In the genomic region with DNA sequence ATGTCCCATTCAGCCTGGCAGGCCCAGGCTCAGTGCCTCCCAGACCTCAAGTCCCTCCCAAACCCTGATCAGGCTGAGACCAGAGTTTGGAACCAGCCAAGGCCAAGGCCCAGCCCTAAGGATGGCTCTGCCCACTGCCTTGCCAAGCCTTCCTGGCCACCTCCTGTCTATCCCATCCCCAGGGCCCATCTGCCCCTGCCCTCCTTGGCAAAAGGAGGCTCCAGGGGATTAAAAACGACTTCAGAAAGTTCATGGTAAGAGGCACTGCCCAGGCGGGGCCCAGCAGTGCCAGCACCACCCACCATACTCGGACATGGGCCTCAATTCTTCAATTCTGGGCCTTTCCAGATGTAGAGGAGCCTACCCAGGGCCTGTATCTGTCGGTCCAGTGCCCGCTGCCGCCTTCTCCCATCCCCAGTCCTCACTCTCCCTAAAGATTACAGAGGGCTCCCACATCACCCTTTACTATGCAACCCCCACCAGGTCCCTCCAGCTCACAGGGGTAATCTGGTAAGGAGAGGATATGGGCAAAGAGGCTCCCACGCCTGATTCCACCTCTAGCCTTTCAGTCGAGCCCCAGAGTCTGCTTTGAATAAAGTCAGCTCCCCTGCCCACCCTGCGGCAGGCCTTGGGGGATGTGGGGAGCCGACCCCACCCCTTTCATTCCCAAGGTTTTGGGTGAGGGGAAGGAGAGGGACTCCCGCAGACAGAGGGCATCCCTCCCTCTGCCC, we compare ENCODE assay signal across 8 cellular contexts. TPM values are rescaled to one million over a fixed set of nuclear protein-coding genes. Genes with fewer than 3 reads are reported as not detected.
DNase-seq lines count a peak whose midpoint lies in the region; ATAC-seq and TF ChIP-seq lines count a peak whose summit lies in the region.

No MANE protein-coding gene starts in this region.

- H3K4me1 ChIP-seq in upper lobe of right lung, result peaks cover 12% of the 10 kb centered on the region

- CTCF ChIA-PET in activated CD8-positive, alpha-beta T cell treated with anti-CD3 and anti-CD28 coated beads, Interleukin-2, amount 10 ng/mL, durations not matched to agents 7 days and 5 days (lab: Charles Lee), result no interaction called here
- CTCF ChIA-PET in activated CD8-positive, alpha-beta T cell treated with anti-CD3 and anti-CD28 coated beads for 36 hours (lab: Charles Lee), result interaction anchor here (0.7 kb wide), 1 partner anchor 27 kb away, joined by 4 read pairs; no protein-coding TSS in a partner anchor

- H3K4me3 Mint-ChIP-seq in activated CD8-positive, alpha-beta T cell treated with anti-CD3 and anti-CD28 coated beads, Interleukin-2, amount 10 ng/mL, durations not matched to agents 7 days and 5 days, result no peak overlapping the region
- H3K4me3 Mint-ChIP-seq in activated CD8-positive, alpha-beta T cell treated with anti-CD3 and anti-CD28 coated beads for 36 hours, result no peak overlapping the region
- peak overlapping the region; percentile 73 for H3K4me3 Mint-ChIP-seq in memory B cell

- DNase-seq in activated CD8-positive, alpha-beta T cell treated with anti-CD3 and anti-CD28 coated beads, Interleukin-2, amount 10 ng/mL, durations not matched to agents 7 days and 5 days, result no peak
- DNase-seq in activated CD8-positive, alpha-beta T cell treated with anti-CD3 and anti-CD28 coated beads for 36 hours, result no peak
- DNase-seq in dermis blood vessel endothelial cell, result peak; percentile 6
- no peak for DNase-seq in memory B cell (ENCODE audit: low spot score in 2 of 2)
- DNase-seq in upper lobe of right lung, result no peak
- no peak for DNase-seq in NCI-H446 treated with DMSO at 0.1 percent for 48 hours (lab: John Stamatoyannopoulos, UW)
- DNase-seq in putamen (ENCODE audit: low spot score), result no peak

- H3K27me3 Mint-ChIP-seq in activated CD8-positive, alpha-beta T cell treated with anti-CD3 and anti-CD28 coated beads, Interleukin-2, amount 10 ng/mL, durations not matched to agents 7 days and 5 days (ENCODE audit: low read depth), result peaks cover 47% of the 10 kb centered on the region
- H3K27me3 Mint-ChIP-seq in activated CD8-positive, alpha-beta T cell treated with anti-CD3 and anti-CD28 coated beads for 36 hours, result peaks cover 44% of the 10 kb centered on the region
- peaks cover 31% of the 10 kb centered on the region for H3K27me3 Mint-ChIP-seq in memory B cell

- no peaks in the 10 kb centered on the region for H3K36me3 Mint-ChIP-seq in activated CD8-positive, alpha-beta T cell treated with anti-CD3 and anti-CD28 coated beads, Interleukin-2, amount 10 ng/mL, durations not matched to agents 7 days and 5 days (ENCODE audit: low read depth)
- H3K36me3 Mint-ChIP-seq in activated CD8-positive, alpha-beta T cell treated with anti-CD3 and anti-CD28 coated beads for 36 hours (ENCODE audit: low read depth), result no peaks in the 10 kb centered on the region
- H3K36me3 Mint-ChIP-seq in memory B cell, result no peaks in the 10 kb centered on the region

- ATAC-seq in activated CD8-positive, alpha-beta T cell treated with anti-CD3 and anti-CD28 coated beads, Interleukin-2, amount 10 ng/mL, durations not matched to agents 7 days and 5 days, result peak; percentile 25
- no peak for ATAC-seq in activated CD8-positive, alpha-beta T cell treated with anti-CD3 and anti-CD28 coated beads for 36 hours
- no peak for ATAC-seq in memory B cell (ENCODE audit: low read depth)
- peak; percentile 2 for ATAC-seq in upper lobe of right lung
- ATAC-seq in GM18873 (IDR thresholded peaks at IDR 0.05; ENCODE audit: low FRiP score, unreplicated experiment), result no peak

- H3K4me1 Mint-ChIP-seq in activated CD8-positive, alpha-beta T cell treated with anti-CD3 and anti-CD28 coated beads, Interleukin-2, amount 10 ng/mL, durations not matched to agents 7 days and 5 days (ENCODE audit: low read depth), result peaks cover 4% of the 10 kb centered on the region
- H3K4me1 Mint-ChIP-seq in activated CD8-positive, alpha-beta T cell treated with anti-CD3 and anti-CD28 coated beads for 36 hours (ENCODE audit: low read depth), result peaks cover 5% of the 10 kb centered on the region
- H3K4me1 Mint-ChIP-seq in memory B cell, result peaks cover 12% of the 10 kb centered on the region

- H3K27ac ChIP-seq in upper lobe of right lung, result peak overlapping the region; percentile 81

- intact Hi-C loops in activated CD8-positive, alpha-beta T cell treated with anti-CD3 and anti-CD28 coated beads for 36 hours (cut with micrococcal nuclease), result no loop called here
- intact Hi-C loops in upper lobe of right lung (cut with DNase I), result no loop called here

- no peaks in the 10 kb centered on the region for H3K36me3 ChIP-seq in upper lobe of right lung

- H3K4me3 ChIP-seq in upper lobe of right lung, result peak overlapping the region; percentile 85

- no peak overlapping the region for H3K27ac Mint-ChIP-seq in activated CD8-positive, alpha-beta T cell treated with anti-CD3 and anti-CD28 coated beads, Interleukin-2, amount 10 ng/mL, durations not matched to agents 7 days and 5 days
- H3K27ac Mint-ChIP-seq in activated CD8-positive, alpha-beta T cell treated with anti-CD3 and anti-CD28 coated beads for 36 hours, result no peak overlapping the region
- H3K27ac Mint-ChIP-seq in memory B cell, result no peak overlapping the region

- no peaks in the 10 kb centered on the region for H3K27me3 ChIP-seq in upper lobe of right lung

- POLR2A ChIA-PET in activated CD8-positive, alpha-beta T cell treated with anti-CD3 and anti-CD28 coated beads, Interleukin-2, amount 10 ng/mL, durations not matched to agents 7 days and 5 days (lab: Charles Lee), result no interaction called here
- POLR2A ChIA-PET in activated CD8-positive, alpha-beta T cell treated with anti-CD3 and anti-CD28 coated beads for 36 hours (lab: Charles Lee), result no interaction called here

- TF ChIP-seq CTCF in activated CD8-positive, alpha-beta T cell treated with anti-CD3 and anti-CD28 coated beads for 36 hours (IDR thresholded peaks at IDR 0.05), result no peak
- TF ChIP-seq CTCF in upper lobe of right lung (IDR thresholded peaks at IDR 0.05), result no peak

- H3K9me3 ChIP-seq in upper lobe of right lung, result no peaks in the 10 kb centered on the region

- no peaks in the 10 kb centered on the region for H3K9me3 Mint-ChIP-seq in activated CD8-positive, alpha-beta T cell treated with anti-CD3 and anti-CD28 coated beads, Interleukin-2, amount 10 ng/mL, durations not matched to agents 7 days and 5 days (ENCODE audit: insufficient read depth)
- no peaks in the 10 kb centered on the region for H3K9me3 Mint-ChIP-seq in activated CD8-positive, alpha-beta T cell treated with anti-CD3 and anti-CD28 coated beads for 36 hours
- no peaks in the 10 kb centered on the region for H3K9me3 Mint-ChIP-seq in memory B cell

RNA-seq across cellular contexts. Expression of a gene that starts 0.9 kb away (rescaled TPM):
- under 1 TPM; 0.18 to 0.37 TPM for total RNA-seq in activated CD8-positive, alpha-beta T cell treated with anti-CD3 and anti-CD28 coated beads, Interleukin-2, amount 10 ng/mL, durations not matched to agents 7 days and 5 days
- not detected for total RNA-seq in activated CD8-positive, alpha-beta T cell treated with anti-CD3 and anti-CD28 coated beads for 36 hours
- total RNA-seq in dermis blood vessel endothelial cell (39.0 and 43.3 TPM in 2 replicates), upper lobe of right lung (42.9 TPM)

RNA-seq across cellular contexts. Expression of a gene that starts 30.3 kb away (rescaled TPM):
- total RNA-seq in activated CD8-positive, alpha-beta T cell treated with anti-CD3 and anti-CD28 coated beads, Interleukin-2, amount 10 ng/mL, durations not matched to agents 7 days and 5 days, result 10 to 100 TPM; 10.5 to 13.1 TPM
- 1 to 10 TPM; 7.7 to 8.2 TPM for total RNA-seq in activated CD8-positive, alpha-beta T cell treated with anti-CD3 and anti-CD28 coated beads for 36 hours
- total RNA-seq in dermis blood vessel endothelial cell, result 16.3 and 20.0 TPM in 2 replicates
- total RNA-seq in upper lobe of right lung, result 24.4 TPM

Comparison
In these comparisons a context has a peak if more than half of its experiments do, and no peak if none do; other contexts are left out.
1. ATAC-seq: peak in activated CD8-positive, alpha-beta T cell treated with anti-CD3 and anti-CD28 coated beads, Interleukin-2, amount 10 ng/mL, durations not matched to agents 7 days and 5 days (single experiment) and upper lobe of right lung (single experiment); none in activated CD8-positive, alpha-beta T cell treated with anti-CD3 and anti-CD28 coated beads for 36 hours (single experiment), memory B cell (single experiment) and GM18873 (single experiment).
2. RNA of a gene that starts 0.9 kb away (total RNA-seq): 42.9 TPM in upper lobe of right lung (single experiment) and 39.0 to 43.3 TPM in dermis blood vessel endothelial cell; 0.18 to 0.37 TPM in activated CD8-positive, alpha-beta T cell treated with anti-CD3 and anti-CD28 coated beads, Interleukin-2, amount 10 ng/mL, durations not matched to agents 7 days and 5 days and not detected in activated CD8-positive, alpha-beta T cell treated with anti-CD3 and anti-CD28 coated beads for 36 hours; every median in the first group is over 10 times any median in the second.